ENCODE assay signal across 13 cellular contexts in the genomic region with DNA sequence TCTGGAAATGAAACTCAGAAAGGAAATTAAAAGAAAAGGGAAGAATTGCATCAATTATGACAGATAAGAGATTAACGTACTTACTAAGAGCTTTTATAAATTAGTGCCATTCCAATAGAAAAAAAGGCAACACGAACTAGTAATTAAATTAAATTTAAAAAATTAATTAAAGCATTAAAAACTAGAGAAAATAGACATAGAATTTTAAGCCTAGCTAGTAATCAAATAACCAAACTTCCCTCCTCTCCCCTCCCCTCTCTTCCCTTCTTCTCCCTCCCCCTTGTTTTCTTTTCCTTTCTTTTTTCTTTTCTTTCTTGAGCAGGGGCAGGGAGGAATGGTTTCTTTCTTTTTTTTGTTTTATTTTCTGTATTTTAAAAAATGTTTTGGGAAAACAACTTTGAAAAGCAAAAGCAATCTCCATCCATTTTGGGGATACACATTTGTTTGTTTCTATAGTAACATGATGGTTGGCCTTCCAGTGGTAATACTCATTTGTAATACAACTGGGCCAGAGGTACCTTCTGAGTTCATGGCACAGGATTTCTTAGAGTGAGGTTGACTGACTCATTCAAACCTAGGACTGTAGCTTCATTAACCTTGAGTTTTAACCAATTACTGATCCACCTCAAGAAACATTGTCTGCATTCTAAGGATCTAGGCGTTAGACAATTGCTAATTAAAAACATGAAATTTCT.
DNase-seq lines count a peak whose midpoint lies in the region; ATAC-seq and TF ChIP-seq lines count a peak whose summit lies in the region.
"Had no signal": no experiment of that assay in that cellular context is flagged by ENCODE, and none has a peak within 500 bp of the region (broad histone marks: within the 10 kb centered on the region; RNA-seq: fewer than 3 reads in every experiment).

No MANE protein-coding gene starts in this region.

- H3K36me3 Mint-ChIP-seq in stimulated activated effector memory CD8-positive, alpha-beta T cell treated with anti-CD3 and anti-CD28 coated beads, Interleukin-12 subunit alpha, Interleukin-12 subunit beta, amount 100 ng/mL, for 72 hours, result no peaks in the 10 kb centered on the region

- H3F3A ChIP-seq in SK-N-SH (replicated peaks; ENCODE audit: insufficient read depth), result peaks cover 8% of the 10 kb centered on the region

- peak; percentile 33; the same call in 1 of the 3 replicates for ATAC-seq in SK-N-SH treated with all-trans-retinoic acid at 6 μM for 48 hours
- peak; percentile 65 for ATAC-seq in stimulated activated effector memory CD8-positive, alpha-beta T cell treated with anti-CD3 and anti-CD28 coated beads, Interleukin-12 subunit alpha, Interleukin-12 subunit beta, amount 100 ng/mL, for 72 hours

- no peaks in the 10 kb centered on the region for H3K27me3 ChIP-seq in SK-N-SH (ENCODE audit: insufficient read depth)
- H3K27me3 ChIP-seq: brain microvascular endothelial cell had no signal

- TF ChIP-seq CTCF in SK-N-SH (IDR thresholded peaks at IDR 0.05) (no peak), epithelial cell of esophagus (IDR thresholded peaks at IDR 0.05; ENCODE audit: insufficient read depth, low read depth, low read length, missing control alignments) (no peak)

- H3K9me2 ChIP-seq in SK-N-SH, result no peaks in the 10 kb centered on the region

- TF ChIP-seq RAD21 in SK-N-SH (IDR thresholded peaks at IDR 0.05; ENCODE audit: low read length), result no peak

- TF ChIP-seq EP300 in SK-N-SH (IDR thresholded peaks at IDR 0.05; ENCODE audit: borderline replicate concordance in 1 of 2, low read depth in 1 of 2, low read length in 1 of 2), result no peak

- no peak overlapping the region for H2AFZ ChIP-seq in SK-N-SH (ENCODE audit: low read depth)
- H2AFZ ChIP-seq: parathyroid adenoma had no signal

- POLR2A ChIA-PET in SK-N-SH (lab: Yijun Ruan, JAX), result interaction anchor here (0.6 kb wide), 1 partner anchor 162 kb away, joined by 3 read pairs; no protein-coding TSS in a partner anchor

- no peak overlapping the region for H3K9ac ChIP-seq in SK-N-SH
- H3K9ac ChIP-seq: parathyroid adenoma had no signal

- no peak overlapping the region for H3K4me2 ChIP-seq in SK-N-SH

- DNase-seq in SK-N-SH (no peak), LHCN-M2 (ENCODE audit: low read depth) (peak; percentile 73), epithelial cell of esophagus (ENCODE audit: low read depth) (peak; percentile 50), iPS-NIHi7 (ENCODE audit: extremely low spot score) (no peak), HT-29 (ENCODE audit: low spot score) (no peak)
- no peak for DNase-seq in stimulated activated effector memory CD8-positive, alpha-beta T cell treated with anti-CD3 and anti-CD28 coated beads, Interleukin-12 subunit alpha, Interleukin-12 subunit beta, amount 100 ng/mL, for 72 hours (ENCODE audit: low spot score in 2 of 2)
- no peak for DNase-seq in stimulated activated CD4-positive, alpha-beta T cell treated with anti-CD3 and anti-CD28 coated beads, Interleukin-15, amount 100 ng/mL, for 24 hours
- DNase-seq: midbrain, NCI-H2081 treated with DMSO at 0.1 percent for 48 hours had no signal

- H3K79me2 ChIP-seq in SK-N-SH (ENCODE audit: insufficient read depth), result no peaks in the 10 kb centered on the region; the same call in 1 of the 2 replicates
- H3K79me2 ChIP-seq: parathyroid adenoma had no signal

- H3K36me3 ChIP-seq in SK-N-SH (replicated peaks in 1 of 2; ENCODE audit: control insufficient read depth in 1 of 2, insufficient read depth in 2 of 2, low read length in 1 of 2), result no peaks in the 10 kb centered on the region
- H3K36me3 ChIP-seq: brain microvascular endothelial cell had no signal

- H4K20me1 ChIP-seq in SK-N-SH (ENCODE audit: insufficient read depth), result no peaks in the 10 kb centered on the region

- WGBS in SK-N-SH (ENCODE audit: low lambda C conversion rate), result 81% methylated on average over 3 of the region's 3 CpGs

- no peaks in the 10 kb centered on the region for H3K9me3 ChIP-seq in SK-N-SH

- H3K4me1 Mint-ChIP-seq in stimulated activated effector memory CD8-positive, alpha-beta T cell treated with anti-CD3 and anti-CD28 coated beads, Interleukin-12 subunit alpha, Interleukin-12 subunit beta, amount 100 ng/mL, for 72 hours, result peaks cover 16% of the 10 kb centered on the region

- H3K4me3 ChIP-seq in SK-N-SH (ENCODE audit: low read depth in 2 of 2, low read length in 1 of 2), result no peak overlapping the region
- H3K4me3 ChIP-seq in epithelial cell of esophagus (ENCODE audit: low read length), result no peak overlapping the region

- CTCF ChIA-PET in SK-N-SH (lab: Yijun Ruan, JAX), result interaction anchor here (0.8 to 1.5 kb wide), 8 partner anchors 9 to 155 kb away, joined by 3 to 5 read pairs (median 4); no protein-coding TSS in a partner anchor

- peaks cover 8 to 28% of the 10 kb centered on the region in 2 experiments; a peak in 3 of 4 replicates for H3K4me1 ChIP-seq in SK-N-SH (ENCODE audit: control insufficient read depth in 1 of 2, insufficient read depth in 2 of 2, low read depth in 1 of 2, low read length in 1 of 2)
- H3K4me1 ChIP-seq: parathyroid adenoma had no signal

- no peak overlapping the region for H3K4me3 Mint-ChIP-seq in stimulated activated effector memory CD8-positive, alpha-beta T cell treated with anti-CD3 and anti-CD28 coated beads, Interleukin-12 subunit alpha, Interleukin-12 subunit beta, amount 100 ng/mL, for 72 hours
- H3K4me3 Mint-ChIP-seq: activated T-cell treated with anti-CD3 and anti-CD28 coated beads, Interleukin-2, amount 50 U/mL, for 72 hours had no signal

- no peaks in the 10 kb centered on the region for H3K9me3 Mint-ChIP-seq in stimulated activated effector memory CD8-positive, alpha-beta T cell treated with anti-CD3 and anti-CD28 coated beads, Interleukin-12 subunit alpha, Interleukin-12 subunit beta, amount 100 ng/mL, for 72 hours
- H3K9me3 Mint-ChIP-seq: activated T-cell treated with anti-CD3 and anti-CD28 coated beads, Interleukin-2, amount 50 U/mL, for 72 hours had no signal

- H3K27ac Mint-ChIP-seq in stimulated activated effector memory CD8-positive, alpha-beta T cell treated with anti-CD3 and anti-CD28 coated beads, Interleukin-12 subunit alpha, Interleukin-12 subunit beta, amount 100 ng/mL, for 72 hours, result no peak overlapping the region
- H3K27ac Mint-ChIP-seq: activated T-cell treated with anti-CD3 and anti-CD28 coated beads, Interleukin-2, amount 50 U/mL, for 72 hours had no signal

- peak overlapping the region in 1 of 2 experiments; percentile 58; a peak in 1 of 4 replicates for H3K27ac ChIP-seq in SK-N-SH (ENCODE audit: low read depth in 2 of 2, low read length in 1 of 2)
- H3K27ac ChIP-seq: parathyroid adenoma had no signal

TF ChIP-seq in SK-N-SH treated with all-trans-retinoic acid at 6 μM for 48 hours, 23 proteins besides CTCF, POLR2A, EP300 and RAD21 (continues in another document):
- TF ChIP-seq ZNF565 (CRISPR knock-in tag; conservative IDR thresholded peaks at IDR 0.05; ENCODE audit: low read depth) (no peak), CSDC2 (CRISPR knock-in tag; IDR thresholded peaks at IDR 0.05) (no peak), ISL1 (CRISPR knock-in tag; IDR thresholded peaks at IDR 0.05) (no peak), RARB (CRISPR knock-in tag; IDR thresholded peaks at IDR 0.05) (no peak)
- TF ChIP-seq, protein P1, sequence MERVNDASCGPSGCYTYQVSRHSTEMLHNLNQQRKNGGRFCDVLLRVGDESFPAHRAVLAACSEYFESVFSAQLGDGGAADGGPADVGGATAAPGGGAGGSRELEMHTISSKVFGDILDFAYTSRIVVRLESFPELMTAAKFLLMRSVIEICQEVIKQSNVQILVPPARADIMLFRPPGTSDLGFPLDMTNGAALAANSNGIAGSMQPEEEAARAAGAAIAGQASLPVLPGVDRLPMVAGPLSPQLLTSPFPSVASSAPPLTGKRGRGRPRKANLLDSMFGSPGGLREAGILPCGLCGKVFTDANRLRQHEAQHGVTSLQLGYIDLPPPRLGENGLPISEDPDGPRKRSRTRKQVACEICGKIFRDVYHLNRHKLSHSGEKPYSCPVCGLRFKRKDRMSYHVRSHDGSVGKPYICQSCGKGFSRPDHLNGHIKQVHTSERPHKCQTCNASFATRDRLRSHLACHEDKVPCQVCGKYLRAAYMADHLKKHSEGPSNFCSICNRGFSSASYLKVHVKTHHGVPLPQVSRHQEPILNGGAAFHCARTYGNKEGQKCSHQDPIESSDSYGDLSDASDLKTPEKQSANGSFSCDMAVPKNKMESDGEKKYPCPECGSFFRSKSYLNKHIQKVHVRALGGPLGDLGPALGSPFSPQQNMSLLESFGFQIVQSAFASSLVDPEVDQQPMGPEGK (CRISPR knock-in tag; IDR thresholded peaks at IDR 0.05; ENCODE audit: borderline replicate concordance), result no peak

TF ChIP-seq in SK-N-SH, 30 proteins besides CTCF, POLR2A, EP300 and RAD21:
- TF ChIP-seq, protein P2, sequence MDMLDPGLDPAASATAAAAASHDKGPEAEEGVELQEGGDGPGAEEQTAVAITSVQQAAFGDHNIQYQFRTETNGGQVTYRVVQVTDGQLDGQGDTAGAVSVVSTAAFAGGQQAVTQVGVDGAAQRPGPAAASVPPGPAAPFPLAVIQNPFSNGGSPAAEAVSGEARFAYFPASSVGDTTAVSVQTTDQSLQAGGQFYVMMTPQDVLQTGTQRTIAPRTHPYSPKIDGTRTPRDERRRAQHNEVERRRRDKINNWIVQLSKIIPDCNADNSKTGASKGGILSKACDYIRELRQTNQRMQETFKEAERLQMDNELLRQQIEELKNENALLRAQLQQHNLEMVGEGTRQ (IDR thresholded peaks at IDR 0.05; ENCODE audit: borderline replicate concordance, low read depth, low read length), result no peak
- TF ChIP-seq ELF1 (IDR thresholded peaks at IDR 0.05) (no peak), EZH2phosphoT487 (IDR thresholded peaks at IDR 0.05; ENCODE audit: borderline replicate concordance, low read depth) (no peak), SIN3A (IDR thresholded peaks at IDR 0.05; ENCODE audit: borderline replicate concordance, low read depth, low read length) (no peak)
- TF ChIP-seq, protein P3, sequence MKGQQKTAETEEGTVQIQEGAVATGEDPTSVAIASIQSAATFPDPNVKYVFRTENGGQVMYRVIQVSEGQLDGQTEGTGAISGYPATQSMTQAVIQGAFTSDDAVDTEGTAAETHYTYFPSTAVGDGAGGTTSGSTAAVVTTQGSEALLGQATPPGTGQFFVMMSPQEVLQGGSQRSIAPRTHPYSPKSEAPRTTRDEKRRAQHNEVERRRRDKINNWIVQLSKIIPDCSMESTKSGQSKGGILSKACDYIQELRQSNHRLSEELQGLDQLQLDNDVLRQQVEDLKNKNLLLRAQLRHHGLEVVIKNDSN (IDR thresholded peaks at IDR 0.05; ENCODE audit: borderline replicate concordance, low read depth), result no peak

Comparison
In these comparisons a context has a peak if more than half of its experiments do, and no peak if none do; other contexts are left out.
1. DNase-seq: peak in LHCN-M2 (single experiment) and epithelial cell of esophagus (single experiment); none in SK-N-SH (single experiment), stimulated activated effector memory CD8-positive, alpha-beta T cell treated with anti-CD3 and anti-CD28 coated beads, Interleukin-12 subunit alpha, Interleukin-12 subunit beta, amount 100 ng/mL, for 72 hours (0 of 2), stimulated activated CD4-positive, alpha-beta T cell treated with anti-CD3 and anti-CD28 coated beads, Interleukin-15, amount 100 ng/mL, for 24 hours (single experiment), iPS-NIHi7 (single experiment) and HT-29 (single experiment).